In genomic region chr17:987931-988330, GRCh38 we compare ENCODE assay signal across 9 cellular contexts.
"Had no signal": no experiment of that assay in that cellular context is flagged by ENCODE, and none has a peak within 500 bp of the region (broad histone marks: within the 10 kb centered on the region; RNA-seq: fewer than 3 reads in every experiment).

No MANE protein-coding gene starts in this region.

- H3K4me1 Mint-ChIP-seq: GM23338 had no signal

- H3K4me2 ChIP-seq: GM23338 had no signal

- H3K4me1 ChIP-seq: HAP-1 had no signal

- H3K27me3 Mint-ChIP-seq: IgD-negative memory B cell had no signal

- FAIRE-seq: HepG2 had no signal

- H3K36me3 ChIP-seq: HAP-1 had no signal

- H2AFZ ChIP-seq: GM23338 had no signal

- H3K4me3 Mint-ChIP-seq: GM23338, HFFc6, IgD-negative memory B cell had no signal

- DNase-seq: H7, HFFc6, KBM-7 had no signal

- H3K36me3 Mint-ChIP-seq: IgD-negative memory B cell had no signal

- H3K9me3 ChIP-seq: HAP-1 had no signal

- H3K27ac Mint-ChIP-seq: GM23338, HFFc6, IgD-negative memory B cell had no signal

- H3K4me3 ChIP-seq: GM23338, HAP-1 had no signal

- H3K27ac ChIP-seq: HL-60 had no signal

- H3K9me3 Mint-ChIP-seq: HFFc6, IgD-negative memory B cell had no signal

- ATAC-seq: GM23338, HCT116, HepG2 had no signal
